Comparison of ENCODE assay signal across 22 cellular contexts in genomic region chr11:48022445-48022844, GRCh38. TPM values are rescaled to one million over a fixed set of nuclear protein-coding genes. Genes with fewer than 3 reads are reported as not detected.
DNase-seq lines count a peak whose midpoint lies in the region; ATAC-seq and TF ChIP-seq lines count a peak whose summit lies in the region.
"Had no signal": no experiment of that assay in that cellular context is flagged by ENCODE, and none has a peak within 500 bp of the region (broad histone marks: within the 10 kb centered on the region; RNA-seq: fewer than 3 reads in every experiment).

No MANE protein-coding gene starts in this region.

- H3K79me2 ChIP-seq in Karpas-422 (ENCODE audit: low read length) (peaks cover 74% of the 10 kb centered on the region), PC-3 (ENCODE audit: low read length) (peaks cover 53% of the 10 kb centered on the region)

- no peaks in the 10 kb centered on the region for H3K27me3 Mint-ChIP-seq in activated T-helper 17 cell treated with anti-CD3 and anti-CD28 coated beads, Interleukin-2, amount 50 U/mL, for 72 hours
- H3K27me3 Mint-ChIP-seq in naive B cell (no peaks in the 10 kb centered on the region), endothelial cell (ENCODE audit: unreplicated experiment) (no peaks in the 10 kb centered on the region)
- H3K27me3 Mint-ChIP-seq: activated naive CD4-positive, alpha-beta T cell treated with anti-CD3 and anti-CD28 coated beads, Interleukin-2, amount 10 ng/mL, durations not matched to agents 7 days and 5 days had no signal

- no peaks in the 10 kb centered on the region for H3K9me3 Mint-ChIP-seq in activated T-helper 17 cell treated with anti-CD3 and anti-CD28 coated beads, Interleukin-2, amount 50 U/mL, for 72 hours
- H3K9me3 Mint-ChIP-seq in naive B cell = no peaks in the 10 kb centered on the region
- H3K9me3 Mint-ChIP-seq in endothelial cell (ENCODE audit: unreplicated experiment) = no peaks in the 10 kb centered on the region
- H3K9me3 Mint-ChIP-seq: activated naive CD4-positive, alpha-beta T cell treated with anti-CD3 and anti-CD28 coated beads, Interleukin-2, amount 10 ng/mL, durations not matched to agents 7 days and 5 days; endodermal cell; H9 had no signal

- POLR2A ChIA-PET in PC-3 (lab: Charles Lee; ENCODE audit: unreplicated experiment) = no interaction called here

- H3K27ac ChIP-seq in BLaER1 treated with 17β-estradiol and CSF1 and Interleukin-3, amounts not matched to agents 10 nM and 100 nM = peak overlapping the region in 4 of 11 experiments; percentile 27 to 88 (median 34); a peak in 7 of 22 replicates
- H3K27ac ChIP-seq in Karpas-422 (ENCODE audit: low read length) = peak overlapping the region; percentile 99
- H3K27ac ChIP-seq in PC-3 (ENCODE audit: low read length) = no peak overlapping the region

- peaks cover 0 to 100% (median 68%) of the 10 kb centered on the region in 11 experiments; a peak in 19 of 22 replicates for H4K20me1 ChIP-seq in BLaER1 treated with 17β-estradiol and CSF1 and Interleukin-3, amounts not matched to agents 10 nM and 100 nM
- H4K20me1 ChIP-seq in Karpas-422 (ENCODE audit: insufficient read depth, low read depth, low read length) = peaks cover 3% of the 10 kb centered on the region; the same call in 1 of the 2 replicates
- no peaks in the 10 kb centered on the region; the same call in 1 of the 2 replicates for H4K20me1 ChIP-seq in PC-3 (ENCODE audit: low read length)

- no peaks in the 10 kb centered on the region for H3K27me3 ChIP-seq in BLaER1 treated with 17β-estradiol and CSF1 and Interleukin-3, amounts not matched to agents 10 nM and 100 nM
- H3K27me3 ChIP-seq in Karpas-422 (ENCODE audit: low read length) (no peaks in the 10 kb centered on the region), PC-3 (ENCODE audit: low read length) (no peaks in the 10 kb centered on the region)
- H3K27me3 ChIP-seq: upper lobe of left lung had no signal

- peaks cover 21 to 100% (median 52%) of the 10 kb centered on the region in 10 experiments for H3K4me1 ChIP-seq in BLaER1 treated with 17β-estradiol and CSF1 and Interleukin-3, amounts not matched to agents 10 nM and 100 nM
- peaks cover 97% of the 10 kb centered on the region for H3K4me1 ChIP-seq in Karpas-422 (ENCODE audit: low read length)
- H3K4me1 ChIP-seq in PC-3 (ENCODE audit: insufficient read depth, low read length) = no peaks in the 10 kb centered on the region
- H3K4me1 ChIP-seq: Caco-2 had no signal

- peak overlapping the region; percentile 1 for H3K4me3 Mint-ChIP-seq in activated T-helper 17 cell treated with anti-CD3 and anti-CD28 coated beads, Interleukin-2, amount 50 U/mL, for 72 hours
- H3K4me3 Mint-ChIP-seq in naive B cell (peak overlapping the region in 7 of 8 donors; percentile 12 to 86 (median 74)), endothelial cell (ENCODE audit: unreplicated experiment) (no peak overlapping the region)
- H3K4me3 Mint-ChIP-seq: activated naive CD4-positive, alpha-beta T cell treated with anti-CD3 and anti-CD28 coated beads, Interleukin-2, amount 10 ng/mL, durations not matched to agents 7 days and 5 days; endodermal cell; H9 had no signal

- intact Hi-C loops in PC-3 (cut with micrococcal nuclease) = no loop called here

- DNase-seq in Karpas-422 (peak; percentile 93), naive B cell (peak; percentile 31), endothelial cell (ENCODE audit: low spot score) (no peak), PC-3 (no peak)
- DNase-seq: activated naive CD4-positive, alpha-beta T cell treated with anti-CD3 and anti-CD28 coated beads, Interleukin-2, amount 10 ng/mL, durations not matched to agents 7 days and 5 days; activated T-cell treated with anti-CD3 and anti-CD28 coated beads for 4 hours; Caco-2; DND-41; endodermal cell; H9; kidney glomerular epithelial cell; MV-4-11; NCI-H2029 treated with DMSO at 0.1 percent for 48 hours; NCI-H510A; small intestine; stimulated activated CD4-positive, alpha-beta T cell treated with anti-CD3 and anti-CD28 coated beads, Interleukin-2, amount 100 ng/mL, for 48 hours; upper lobe of left lung had no signal

- H3K4me1 Mint-ChIP-seq in activated T-helper 17 cell treated with anti-CD3 and anti-CD28 coated beads, Interleukin-2, amount 50 U/mL, for 72 hours = peaks cover 50% of the 10 kb centered on the region
- peaks cover 56 to 77% (median 62%) of the 10 kb centered on the region in 3 donors for H3K4me1 Mint-ChIP-seq in naive B cell
- H3K4me1 Mint-ChIP-seq in endothelial cell (ENCODE audit: unreplicated experiment) = peaks cover 16% of the 10 kb centered on the region

- CTCF ChIA-PET in PC-3 (lab: Charles Lee) = no interaction called here

- BruUV-seq in PC-3 (replicated peaks; lab: Mats Ljungman, UMichigan) = no TSS peak

- no peaks in the 10 kb centered on the region for H3K9me3 ChIP-seq in BLaER1 treated with 17β-estradiol and CSF1 and Interleukin-3, amounts not matched to agents 10 nM and 100 nM (replicated peaks in 1 of 11)
- H3K9me3 ChIP-seq in Karpas-422 (ENCODE audit: low read length) = no peaks in the 10 kb centered on the region
- no peaks in the 10 kb centered on the region for H3K9me3 ChIP-seq in PC-3 (ENCODE audit: low read length)
- H3K9me3 ChIP-seq: Caco-2, upper lobe of left lung had no signal

- H3K27ac Mint-ChIP-seq in activated T-helper 17 cell treated with anti-CD3 and anti-CD28 coated beads, Interleukin-2, amount 50 U/mL, for 72 hours = peak overlapping the region; percentile 5
- H3K27ac Mint-ChIP-seq in naive B cell (peak overlapping the region; percentile 1 to 74 (median 40)), endothelial cell (ENCODE audit: unreplicated experiment) (no peak overlapping the region)
- H3K27ac Mint-ChIP-seq: endodermal cell had no signal

- ATAC-seq in activated T-helper 17 cell treated with anti-CD3 and anti-CD28 coated beads, Interleukin-2, amount 50 U/mL, for 72 hours (replicated peaks) = no peak
- peak; percentile 50 to 60 for ATAC-seq in naive B cell (ENCODE audit: low read depth in 2 of 2)
- no peak for ATAC-seq in GM21737 (IDR thresholded peaks at IDR 0.05; ENCODE audit: unreplicated experiment)
- ATAC-seq in GM18868 (IDR thresholded peaks at IDR 0.05; ENCODE audit: unreplicated experiment) = no peak
- ATAC-seq in PC-3 = no peak
- ATAC-seq: K562 had no signal

- H3K9ac ChIP-seq in BLaER1 treated with 17β-estradiol and CSF1 and Interleukin-3, amounts not matched to agents 10 nM and 100 nM = peak overlapping the region in 3 of 11 experiments; percentile 38 to 56 (median 43); a peak in 4 of 22 replicates
- H3K9ac ChIP-seq in Karpas-422 (ENCODE audit: low read length) = peak overlapping the region; percentile 78
- H3K9ac ChIP-seq in PC-3 (ENCODE audit: low read length) = no peak overlapping the region

- TF ChIP-seq CTCF in endothelial cell (IDR thresholded peaks at IDR 0.05; ENCODE audit: unreplicated experiment) = no peak
- no peak for TF ChIP-seq CTCF in PC-3 (conservative IDR thresholded peaks at IDR 0.05; ENCODE audit: low read depth, low read length)

- H3K4me2 ChIP-seq in BLaER1 treated with 17β-estradiol and CSF1 and Interleukin-3, amounts not matched to agents 10 nM and 100 nM = peak overlapping the region; percentile 6 to 99 (median 40); a peak in 20 of 22 replicates
- peak overlapping the region; percentile 80 for H3K4me2 ChIP-seq in Karpas-422 (ENCODE audit: low read depth, low read length, poor library complexity, severe bottlenecking)
- no peak overlapping the region for H3K4me2 ChIP-seq in PC-3 (ENCODE audit: low read length)

- no peak overlapping the region for H3K4me3 ChIP-seq in BLaER1 treated with 17β-estradiol and CSF1 and Interleukin-3, amounts not matched to agents 10 nM and 100 nM
- H3K4me3 ChIP-seq in Karpas-422 (ENCODE audit: low read length) (peak overlapping the region; percentile 60), PC-3 (ENCODE audit: low read length) (no peak overlapping the region)
- H3K4me3 ChIP-seq: K562, upper lobe of left lung had no signal

- H2AFZ ChIP-seq in Karpas-422 (ENCODE audit: low read length) (no peak overlapping the region), PC-3 (ENCODE audit: low read length) (no peak overlapping the region)

- H3K9me2 ChIP-seq in Karpas-422 (replicated peaks; ENCODE audit: insufficient read depth, low read length) (no peaks in the 10 kb centered on the region), PC-3 (replicated peaks; ENCODE audit: low read length) (no peaks in the 10 kb centered on the region)

- H3K36me3 Mint-ChIP-seq in activated T-helper 17 cell treated with anti-CD3 and anti-CD28 coated beads, Interleukin-2, amount 50 U/mL, for 72 hours (ENCODE audit: low read depth) = peaks cover 55% of the 10 kb centered on the region
- H3K36me3 Mint-ChIP-seq in naive B cell = peaks cover 0 to 6% of the 10 kb centered on the region in 2 donors
- no peaks in the 10 kb centered on the region for H3K36me3 Mint-ChIP-seq in endothelial cell (ENCODE audit: low read depth, unreplicated experiment)

- H3K36me3 ChIP-seq in BLaER1 treated with 17β-estradiol and CSF1 and Interleukin-3, amounts not matched to agents 10 nM and 100 nM = peaks cover 0 to 84% (median 6%) of the 10 kb centered on the region in 11 experiments; a peak in 10 of 22 replicates
- H3K36me3 ChIP-seq in Karpas-422 (ENCODE audit: insufficient read depth, low read length) (peaks cover 21% of the 10 kb centered on the region), PC-3 (ENCODE audit: low read depth, low read length) (no peaks in the 10 kb centered on the region; the same call in 1 of the 2 replicates)
- H3K36me3 ChIP-seq: upper lobe of left lung had no signal

- no peaks in the 10 kb centered on the region for H3F3A ChIP-seq in PC-3 (ENCODE audit: low read length, unreplicated experiment)

RNA-seq across cellular contexts. Expression of gene PTPRJ, which starts 42.1 kb away (rescaled TPM):
- 90.3 and 132 TPM in 2 replicates for total RNA-seq in Karpas-422 (2014; rRNA removed; shearing (Covaris generic); ENCODE audit: low replicate concordance)
- total RNA-seq in activated T-helper 17 cell treated with anti-CD3 and anti-CD28 coated beads, Interleukin-2, amount 50 U/mL, for 72 hours = 10 to 100 TPM; 36.1 to 52.8 TPM
- 10 to 100 TPM in 4 of 6 donors, 1 to 10 TPM in 2; 4.3 to 15.1 (median 11.6) TPM for polyA plus RNA-seq in naive B cell (ENCODE audit: low read depth in 6 of 6)
- total RNA-seq in endothelial cell (ENCODE audit: unreplicated experiment) (1.6 TPM), PC-3 (2014; rRNA removed) (10.5 and 12.8 TPM in 2 replicates)

Comparison
In these comparisons a context has a peak if more than half of its experiments do, and no peak if none do; other contexts are left out.
1. DNase-seq: peak in Karpas-422 (single experiment) and naive B cell (single experiment); none in endothelial cell (single experiment) and PC-3 (single experiment).
2. ATAC-seq: peak in naive B cell (2 of 2); none in activated T-helper 17 cell treated with anti-CD3 and anti-CD28 coated beads, Interleukin-2, amount 50 U/mL, for 72 hours (single experiment), GM21737 (single experiment), GM18868 (single experiment) and PC-3 (single experiment).